ENCODE assay signal across 21 cellular contexts in the genomic region with DNA sequence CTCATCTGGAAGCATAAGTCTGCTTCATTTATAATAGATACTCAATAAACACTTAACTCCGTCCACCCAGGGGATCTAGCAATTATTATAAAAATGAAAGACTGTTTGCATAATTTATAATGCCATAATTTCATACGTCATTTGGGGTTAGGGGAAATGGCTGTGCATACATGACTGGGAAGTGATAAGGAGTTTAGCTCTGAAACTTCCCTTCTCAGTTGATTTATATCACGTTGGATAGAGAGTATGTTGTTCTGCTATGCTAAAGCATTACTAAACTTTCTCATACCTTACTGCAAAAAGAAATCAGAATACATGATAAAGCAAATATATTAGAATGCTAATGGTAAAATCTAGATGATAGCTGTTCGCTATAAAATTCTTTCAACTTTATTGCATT.
DNase-seq lines count a peak whose midpoint lies in the region; ATAC-seq, FAIRE-seq and TF ChIP-seq lines count a peak whose summit lies in the region.
"Had no signal": no experiment of that assay in that cellular context is flagged by ENCODE, and none has a peak within 500 bp of the region (broad histone marks: within the 10 kb centered on the region; RNA-seq: fewer than 3 reads in every experiment).

No MANE protein-coding gene starts in this region.

- H3K9me3 ChIP-seq in OCI-LY1 (ENCODE audit: low read length) = no peaks in the 10 kb centered on the region
- no peaks in the 10 kb centered on the region for H3K9me3 ChIP-seq in K562 (replicated peaks; ENCODE audit: control insufficient read depth, insufficient read depth, low read depth, low read length)
- H3K9me3 ChIP-seq: A549, breast epithelium, gastroesophageal sphincter, right atrium auricular region, SJSA1 had no signal

- TF ChIP-seq EP300 in K562 (IDR thresholded peaks at IDR 0.05; ENCODE audit: low read length) = no peak

- FAIRE-seq in K562 (lab: Jason Lieb, UNC) = peak; percentile 52
- FAIRE-seq: A549 had no signal

- H3K4me3 Mint-ChIP-seq in activated CD8-positive, alpha-beta T cell treated with anti-CD3 and anti-CD28 coated beads for 36 hours = no peak overlapping the region
- H3K4me3 Mint-ChIP-seq in activated CD8-positive, alpha-beta T cell treated with anti-CD3 and anti-CD28 coated beads, Interleukin-2, amount 10 ng/mL, durations not matched to agents 7 days and 5 days = no peak overlapping the region
- H3K4me3 Mint-ChIP-seq in stimulated activated effector memory CD8-positive, alpha-beta T cell treated with anti-CD3 and anti-CD28 coated beads, Interleukin-12 subunit alpha, Interleukin-12 subunit beta, amount 100 ng/mL, for 72 hours = no peak overlapping the region
- H3K4me3 Mint-ChIP-seq: activated naive CD8-positive, alpha-beta T cell treated with anti-CD3 and anti-CD28 coated beads, Interleukin-2, amount 10 ng/mL, durations not matched to agents 7 days and 5 days; T-helper 2 cell treated with Interferon-gamma antibody and Interleukin-4, amounts not matched to agents 5 μg/mL and 100 μg/mL, for 36 hours had no signal

- H3K4me1 Mint-ChIP-seq in activated CD8-positive, alpha-beta T cell treated with anti-CD3 and anti-CD28 coated beads for 36 hours (ENCODE audit: low read depth) = peaks cover 81% of the 10 kb centered on the region
- H3K4me1 Mint-ChIP-seq in activated CD8-positive, alpha-beta T cell treated with anti-CD3 and anti-CD28 coated beads, Interleukin-2, amount 10 ng/mL, durations not matched to agents 7 days and 5 days (ENCODE audit: low read depth) = peaks cover 47% of the 10 kb centered on the region
- peaks cover 89% of the 10 kb centered on the region for H3K4me1 Mint-ChIP-seq in stimulated activated effector memory CD8-positive, alpha-beta T cell treated with anti-CD3 and anti-CD28 coated beads, Interleukin-12 subunit alpha, Interleukin-12 subunit beta, amount 100 ng/mL, for 72 hours

- no peaks in the 10 kb centered on the region for H3K9me1 ChIP-seq in K562 (ENCODE audit: control insufficient read depth, insufficient read depth, low read length)

- H3K79me2 ChIP-seq in OCI-LY1 (ENCODE audit: insufficient read depth, low read length) = peaks cover 57% of the 10 kb centered on the region
- H3K79me2 ChIP-seq in K562 (ENCODE audit: control insufficient read depth, insufficient read depth, low read length) = peaks cover 91% of the 10 kb centered on the region

- POLR2A ChIA-PET in activated CD8-positive, alpha-beta T cell treated with anti-CD3 and anti-CD28 coated beads for 36 hours (lab: Charles Lee) = interaction anchor here (0.6 to 1.5 kb wide), 4 partner anchors 19 to 103 kb away, joined by 3 to 6 read pairs (median 4); no protein-coding TSS in a partner anchor
- POLR2A ChIA-PET in activated CD8-positive, alpha-beta T cell treated with anti-CD3 and anti-CD28 coated beads, Interleukin-2, amount 10 ng/mL, durations not matched to agents 7 days and 5 days (lab: Charles Lee) = interaction anchor here (0.6 kb wide), 1 partner anchor 103 kb away, joined by 4 read pairs; no protein-coding TSS in a partner anchor
- POLR2A ChIA-PET in K562 (lab: Yijun Ruan, JAX) = no interaction called here

- no peaks in the 10 kb centered on the region for H3K27me3 Mint-ChIP-seq in activated CD8-positive, alpha-beta T cell treated with anti-CD3 and anti-CD28 coated beads for 36 hours
- H3K27me3 Mint-ChIP-seq in activated CD8-positive, alpha-beta T cell treated with anti-CD3 and anti-CD28 coated beads, Interleukin-2, amount 10 ng/mL, durations not matched to agents 7 days and 5 days (ENCODE audit: low read depth) = no peaks in the 10 kb centered on the region
- H3K27me3 Mint-ChIP-seq: activated naive CD8-positive, alpha-beta T cell treated with anti-CD3 and anti-CD28 coated beads, Interleukin-2, amount 10 ng/mL, durations not matched to agents 7 days and 5 days had no signal

- no peak for DNase-seq in activated CD8-positive, alpha-beta T cell treated with anti-CD3 and anti-CD28 coated beads for 36 hours
- DNase-seq in activated CD8-positive, alpha-beta T cell treated with anti-CD3 and anti-CD28 coated beads, Interleukin-2, amount 10 ng/mL, durations not matched to agents 7 days and 5 days = no peak
- DNase-seq in K562 (ENCODE audit: extremely low read depth in 1 of 4, low spot score in 3 of 4) (no peak), GM20000 (ENCODE audit: low spot score) (no peak), ecto neural progenitor cell (ENCODE audit: low spot score) (no peak)
- no peak for DNase-seq in stimulated activated effector memory CD8-positive, alpha-beta T cell treated with anti-CD3 and anti-CD28 coated beads, Interleukin-12 subunit alpha, Interleukin-12 subunit beta, amount 100 ng/mL, for 72 hours (ENCODE audit: low spot score in 2 of 2)
- DNase-seq: activated CD4-positive, alpha-beta T cell treated with anti-CD3 and anti-CD28 coated beads for 48 hours; activated naive CD8-positive, alpha-beta T cell treated with anti-CD3 and anti-CD28 coated beads, Interleukin-2, amount 10 ng/mL, durations not matched to agents 7 days and 5 days; HCEC 1CT; KBM-7; NCI-H1105; NCI-H526; PC-9 had no signal

- no peak overlapping the region for H3K4me2 ChIP-seq in OCI-LY1 (ENCODE audit: low read length)
- no peak overlapping the region for H3K4me2 ChIP-seq in K562 (ENCODE audit: insufficient read depth, low read length)
- H3K4me2 ChIP-seq: A549, PC-9 had no signal

- in situ Hi-C loops in K562 (cut with MboI) = no loop called here

- no peaks in the 10 kb centered on the region for H3K27me3 ChIP-seq in OCI-LY1 (ENCODE audit: insufficient read depth, low read length)
- H3K27me3 ChIP-seq in K562 (ENCODE audit: control insufficient read depth in 2 of 2, insufficient read depth in 2 of 2, low read length in 2 of 2) = no peaks in the 10 kb centered on the region
- H3K27me3 ChIP-seq: breast epithelium, gastroesophageal sphincter, right atrium auricular region, SJSA1 had no signal

- peaks cover 22% of the 10 kb centered on the region for H3K36me3 Mint-ChIP-seq in activated CD8-positive, alpha-beta T cell treated with anti-CD3 and anti-CD28 coated beads for 36 hours (ENCODE audit: low read depth)
- peaks cover 37% of the 10 kb centered on the region for H3K36me3 Mint-ChIP-seq in activated CD8-positive, alpha-beta T cell treated with anti-CD3 and anti-CD28 coated beads, Interleukin-2, amount 10 ng/mL, durations not matched to agents 7 days and 5 days (ENCODE audit: low read depth)
- peaks cover 63% of the 10 kb centered on the region for H3K36me3 Mint-ChIP-seq in stimulated activated effector memory CD8-positive, alpha-beta T cell treated with anti-CD3 and anti-CD28 coated beads, Interleukin-12 subunit alpha, Interleukin-12 subunit beta, amount 100 ng/mL, for 72 hours

- H3K4me1 ChIP-seq in OCI-LY1 (ENCODE audit: insufficient read depth, low read length, severe bottlenecking) = peaks cover 66% of the 10 kb centered on the region
- peaks cover 9 to 21% of the 10 kb centered on the region in 2 experiments; a peak in 3 of 5 replicates for H3K4me1 ChIP-seq in K562 (replicated peaks in 1 of 2; ENCODE audit: control insufficient read depth in 2 of 2, insufficient read depth in 2 of 2, low read length in 2 of 2)

- ATAC-seq in activated CD8-positive, alpha-beta T cell treated with anti-CD3 and anti-CD28 coated beads for 36 hours = no peak
- ATAC-seq in activated CD8-positive, alpha-beta T cell treated with anti-CD3 and anti-CD28 coated beads, Interleukin-2, amount 10 ng/mL, durations not matched to agents 7 days and 5 days = no peak
- ATAC-seq in K562 (peak; percentile 43; the same call in 1 of the 3 replicates), HG03039 (IDR thresholded peaks at IDR 0.05; ENCODE audit: unreplicated experiment) (no peak)
- no peak for ATAC-seq in stimulated activated effector memory CD8-positive, alpha-beta T cell treated with anti-CD3 and anti-CD28 coated beads, Interleukin-12 subunit alpha, Interleukin-12 subunit beta, amount 100 ng/mL, for 72 hours
- ATAC-seq: A549, gastroesophageal sphincter had no signal

- H3K36me3 ChIP-seq in OCI-LY1 (ENCODE audit: insufficient read depth, low read length) = peaks cover 33% of the 10 kb centered on the region
- H3K36me3 ChIP-seq in K562 (ENCODE audit: control insufficient read depth, insufficient read depth, low read length) = peaks cover 39% of the 10 kb centered on the region
- H3K36me3 ChIP-seq: breast epithelium, right atrium auricular region, SJSA1 had no signal

- TF ChIP-seq RAD21 in K562 (CRISPR knock-in tag; conservative IDR thresholded peaks at IDR 0.05 in 1 of 2, IDR thresholded peaks at IDR 0.05 in 1 of 2) = no peak

- peaks cover 13% of the 10 kb centered on the region; the same call in 1 of the 2 replicates for H3F3A ChIP-seq in OCI-LY1 (ENCODE audit: insufficient read depth, low read length)

- intact Hi-C loops in activated CD8-positive, alpha-beta T cell treated with anti-CD3 and anti-CD28 coated beads for 36 hours (cut with micrococcal nuclease) = no loop called here
- intact Hi-C loops in K562 (cut with micrococcal nuclease) = no loop called here

- H2AFZ ChIP-seq in OCI-LY1 (ENCODE audit: low read length) (no peak overlapping the region), K562 (ENCODE audit: low read depth, low read length) (no peak overlapping the region)
- H2AFZ ChIP-seq: PC-9 had no signal

- H3K9ac ChIP-seq in OCI-LY1 (ENCODE audit: low read length) (no peak overlapping the region), K562 (ENCODE audit: insufficient read depth in 1 of 2, low read depth in 2 of 2, low read length in 2 of 2) (no peak overlapping the region)

- H4K20me1 ChIP-seq in OCI-LY1 (ENCODE audit: insufficient read depth, low read length) = no peaks in the 10 kb centered on the region
- H4K20me1 ChIP-seq in K562 (replicated peaks; ENCODE audit: control insufficient read depth, insufficient read depth, low read length) = no peaks in the 10 kb centered on the region

- H3K4me3 ChIP-seq in OCI-LY1 (ENCODE audit: low read depth, low read length, poor library complexity, severe bottlenecking) (no peak overlapping the region), K562 (no peak overlapping the region)
- H3K4me3 ChIP-seq: A549, breast epithelium, gastroesophageal sphincter, PC-9, right atrium auricular region, SJSA1 had no signal

- H3K27ac ChIP-seq in OCI-LY1 (ENCODE audit: low read depth, low read length, poor library complexity, severe bottlenecking) (peak overlapping the region; percentile 99), K562 (ENCODE audit: extremely low read depth, low read depth, low read length) (no peak overlapping the region; the same call in 2 of the 3 replicates)
- H3K27ac ChIP-seq: A549, breast epithelium, PC-9, right atrium auricular region, SJSA1 had no signal

- no peak for TF ChIP-seq POLR2A in K562 (conservative IDR thresholded peaks at IDR 0.05)

- CTCF ChIA-PET in activated CD8-positive, alpha-beta T cell treated with anti-CD3 and anti-CD28 coated beads for 36 hours (lab: Charles Lee) = interaction anchor here (1.8 to 2.2 kb wide), 2 partner anchors 13 to 29 kb away, joined by 5 to 6 read pairs; no protein-coding TSS in a partner anchor
- CTCF ChIA-PET in activated CD8-positive, alpha-beta T cell treated with anti-CD3 and anti-CD28 coated beads, Interleukin-2, amount 10 ng/mL, durations not matched to agents 7 days and 5 days (lab: Charles Lee) = interaction anchor here (0.8 to 1.3 kb wide), 2 partner anchors 103 to 167 kb away, joined by 3 to 5 read pairs; no protein-coding TSS in a partner anchor
- CTCF ChIA-PET in K562 (lab: Yijun Ruan, JAX; ENCODE audit: low intra/inter-chr PET ratio) = no interaction called here

- no TSS peak for BruUV-seq in K562 (replicated peaks; lab: Mats Ljungman, UMichigan)

- TF ChIP-seq CTCF in activated CD8-positive, alpha-beta T cell treated with anti-CD3 and anti-CD28 coated beads for 36 hours (IDR thresholded peaks at IDR 0.05) = no peak
- TF ChIP-seq CTCF in OCI-LY1 (IDR thresholded peaks at IDR 0.05; ENCODE audit: low read length) = no peak
- TF ChIP-seq CTCF in K562 (IDR thresholded peaks at IDR 0.05 in 2 of 3, conservative IDR thresholded peaks at IDR 0.05 in 1 of 3; ENCODE audit: insufficient read depth in 2 of 3, low read depth in 1 of 3, low read length in 3 of 3) = no peak
- no peak for TF ChIP-seq CTCF in GM20000 (IDR thresholded peaks at IDR 0.05; ENCODE audit: extremely low read depth, missing control alignments)

- H3K9me3 Mint-ChIP-seq in activated CD8-positive, alpha-beta T cell treated with anti-CD3 and anti-CD28 coated beads for 36 hours = no peaks in the 10 kb centered on the region
- H3K9me3 Mint-ChIP-seq in activated CD8-positive, alpha-beta T cell treated with anti-CD3 and anti-CD28 coated beads, Interleukin-2, amount 10 ng/mL, durations not matched to agents 7 days and 5 days (ENCODE audit: insufficient read depth) = no peaks in the 10 kb centered on the region
- H3K9me3 Mint-ChIP-seq in stimulated activated effector memory CD8-positive, alpha-beta T cell treated with anti-CD3 and anti-CD28 coated beads, Interleukin-12 subunit alpha, Interleukin-12 subunit beta, amount 100 ng/mL, for 72 hours = no peaks in the 10 kb centered on the region
- H3K9me3 Mint-ChIP-seq: activated naive CD8-positive, alpha-beta T cell treated with anti-CD3 and anti-CD28 coated beads, Interleukin-2, amount 10 ng/mL, durations not matched to agents 7 days and 5 days; T-helper 2 cell treated with Interferon-gamma antibody and Interleukin-4, amounts not matched to agents 5 μg/mL and 100 μg/mL, for 36 hours had no signal

- no peaks in the 10 kb centered on the region for H3K9me2 ChIP-seq in OCI-LY1 (ENCODE audit: low read depth, low read length)

- WGBS in K562 (ENCODE audit: insufficient coverage, low coverage, missing lambda C conversion rate) = 44% methylated on average over 4 of the region's 4 CpGs

- peak overlapping the region; percentile 7 for H3K27ac Mint-ChIP-seq in activated CD8-positive, alpha-beta T cell treated with anti-CD3 and anti-CD28 coated beads for 36 hours
- no peak overlapping the region for H3K27ac Mint-ChIP-seq in activated CD8-positive, alpha-beta T cell treated with anti-CD3 and anti-CD28 coated beads, Interleukin-2, amount 10 ng/mL, durations not matched to agents 7 days and 5 days
- H3K27ac Mint-ChIP-seq in stimulated activated effector memory CD8-positive, alpha-beta T cell treated with anti-CD3 and anti-CD28 coated beads, Interleukin-12 subunit alpha, Interleukin-12 subunit beta, amount 100 ng/mL, for 72 hours = peak overlapping the region; percentile 36
- H3K27ac Mint-ChIP-seq: activated naive CD8-positive, alpha-beta T cell treated with anti-CD3 and anti-CD28 coated beads, Interleukin-2, amount 10 ng/mL, durations not matched to agents 7 days and 5 days; T-helper 2 cell treated with Interferon-gamma antibody and Interleukin-4, amounts not matched to agents 5 μg/mL and 100 μg/mL, for 36 hours had no signal
